In genomic region chr3:440826-441225, GRCh38 we compare ENCODE assay signal across 24 cellular contexts.
DNase-seq lines count a peak whose midpoint lies in the region; ATAC-seq, FAIRE-seq and TF ChIP-seq lines count a peak whose summit lies in the region.
"Had no signal": no experiment of that assay in that cellular context is flagged by ENCODE, and none has a peak within 500 bp of the region (broad histone marks: within the 10 kb centered on the region; RNA-seq: fewer than 3 reads in every experiment).

No MANE protein-coding gene starts in this region.

- intact Hi-C loops in dorsolateral prefrontal cortex (cut with DNase I) = no loop called here

- no peak overlapping the region for H3K4me3 ChIP-seq in bronchial epithelial cell (ENCODE audit: low read depth, low read length)
- no peak overlapping the region for H3K4me3 ChIP-seq in epithelial cell of esophagus (ENCODE audit: low read length)
- no peak overlapping the region for H3K4me3 ChIP-seq in dorsolateral prefrontal cortex
- H3K4me3 ChIP-seq: BLaER1, GM12878 had no signal

- TF ChIP-seq CTCF in bronchial epithelial cell (IDR thresholded peaks at IDR 0.05; ENCODE audit: insufficient read depth, low read length, severe bottlenecking) (no peak), epithelial cell of esophagus (IDR thresholded peaks at IDR 0.05; ENCODE audit: insufficient read depth, low read depth, low read length, missing control alignments) (no peak), dorsolateral prefrontal cortex (IDR thresholded peaks at IDR 0.05 in 54 of 56, conservative IDR thresholded peaks at IDR 0.05 in 2 of 56; ENCODE audit: low read depth in 1 of 56, partially characterized antibody in 56 of 56) (no peak)

- H3K27ac ChIP-seq in dorsolateral prefrontal cortex = no peak overlapping the region
- H3K27ac ChIP-seq: BLaER1 had no signal

- ATAC-seq in esophagus mucosa = peak; percentile 31
- ATAC-seq in HG02840 (IDR thresholded peaks at IDR 0.05; ENCODE audit: low FRiP score, unreplicated experiment) = no peak
- ATAC-seq: GM12878 had no signal

- H3K36me3 ChIP-seq in bronchial epithelial cell (ENCODE audit: control insufficient read depth, insufficient read depth, low read length) = no peaks in the 10 kb centered on the region
- H3K36me3 ChIP-seq: BE2C, BLaER1 had no signal

- H3K27me3 ChIP-seq in bronchial epithelial cell (ENCODE audit: control insufficient read depth, insufficient read depth, low read length) (no peaks in the 10 kb centered on the region), dorsolateral prefrontal cortex (no peaks in the 10 kb centered on the region)
- H3K27me3 ChIP-seq: BE2C, BLaER1 had no signal

- DNase-seq in bronchial epithelial cell (ENCODE audit: low read depth) (peak; percentile 89), epithelial cell of esophagus (ENCODE audit: low read depth) (peak; percentile 75), dorsolateral prefrontal cortex (no peak), NCI-H1105 treated with DMSO at 0.1 percent for 48 hours (lab: John Stamatoyannopoulos, UW) (no peak)
- DNase-seq: 8988T; ACHN; BE2C; C1 segment of cervical spinal cord; CD4-positive, alpha-beta memory T cell; CD4-positive, CD25-positive, alpha-beta regulatory T cell; CD8-positive, alpha-beta memory T cell; COR-L47; DMS 273 treated with DMSO at 0.1 percent for 48 hours; DMS153; DMS53; DMS79; DND-41; EL; GDM1 had no signal

- no peak for FAIRE-seq in bronchial epithelial cell (lab: Jason Lieb, UNC)
- FAIRE-seq: GM12878, GM19239 had no signal

Comparison
In these comparisons a context has a peak if more than half of its experiments do, and no peak if none do; other contexts are left out.
1. DNase-seq: peak in bronchial epithelial cell (single experiment) and epithelial cell of esophagus (single experiment); none in dorsolateral prefrontal cortex (0 of 10) and NCI-H1105 treated with DMSO at 0.1 percent for 48 hours (single experiment).